In the genomic region with DNA sequence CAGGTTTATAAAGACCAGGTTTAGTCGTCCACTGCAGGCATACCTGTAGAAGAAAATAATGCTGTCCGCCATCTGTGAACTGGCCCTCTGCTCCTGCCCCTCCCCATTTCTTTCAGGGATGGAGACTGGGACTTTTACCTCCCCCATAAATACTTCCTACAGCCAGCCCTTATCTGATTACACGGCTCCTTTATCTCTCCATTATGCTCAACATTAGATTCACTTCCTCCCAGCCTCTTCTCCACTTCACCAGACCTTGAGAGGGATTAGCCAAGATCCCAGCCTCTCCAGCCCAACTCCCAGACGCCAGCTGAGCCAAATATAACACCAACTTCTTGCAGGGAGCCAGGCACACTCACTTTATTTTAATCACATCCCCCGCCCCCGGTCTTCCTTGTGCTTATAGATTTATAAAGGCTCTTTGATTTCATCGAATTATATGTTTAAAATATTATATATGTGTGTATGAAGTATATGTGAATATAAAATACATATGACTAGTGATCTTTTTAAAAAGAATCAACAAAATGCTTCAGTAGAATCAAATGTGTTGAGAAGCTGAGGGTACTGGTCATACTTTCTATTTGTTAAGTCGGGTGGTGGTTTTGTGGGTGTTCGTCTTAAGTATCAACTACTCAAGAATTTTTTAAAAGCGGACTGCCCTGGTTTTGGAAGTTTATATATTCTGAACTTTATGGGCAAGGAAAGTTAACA, we compare ENCODE assay signal across 1 cellular context.
TF ChIP-seq lines count a peak whose summit lies in the region.

No MANE protein-coding gene starts in this region.

TF ChIP-seq in K562, 482 proteins besides CTCF, POLR2A, EP300 and RAD21 (continued from another document and continues in another):
- TF ChIP-seq, protein P1, sequence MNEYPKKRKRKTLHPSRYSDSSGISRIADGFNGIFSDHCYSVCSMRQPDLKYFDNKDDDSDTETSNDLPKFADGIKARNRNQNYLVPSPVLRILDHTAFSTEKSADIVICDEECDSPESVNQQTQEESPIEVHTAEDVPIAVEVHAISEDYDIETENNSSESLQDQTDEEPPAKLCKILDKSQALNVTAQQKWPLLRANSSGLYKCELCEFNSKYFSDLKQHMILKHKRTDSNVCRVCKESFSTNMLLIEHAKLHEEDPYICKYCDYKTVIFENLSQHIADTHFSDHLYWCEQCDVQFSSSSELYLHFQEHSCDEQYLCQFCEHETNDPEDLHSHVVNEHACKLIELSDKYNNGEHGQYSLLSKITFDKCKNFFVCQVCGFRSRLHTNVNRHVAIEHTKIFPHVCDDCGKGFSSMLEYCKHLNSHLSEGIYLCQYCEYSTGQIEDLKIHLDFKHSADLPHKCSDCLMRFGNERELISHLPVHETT (CRISPR knock-in tag; conservative IDR thresholded peaks at IDR 0.05 in 1 of 2, IDR thresholded peaks at IDR 0.05 in 1 of 2) = no peak
- TF ChIP-seq PURB (CRISPR knock-in tag; IDR thresholded peaks at IDR 0.05; ENCODE audit: low read depth) (no peak), ARID1B (IDR thresholded peaks at IDR 0.05) (peak; percentile 82), KAT8 (IDR thresholded peaks at IDR 0.05; ENCODE audit: low read depth) (no peak), CSDE1 (IDR thresholded peaks at IDR 0.05) (no peak), NR2C1 (IDR thresholded peaks at IDR 0.05) (no peak), NR2C1 (tag; IDR thresholded peaks at IDR 0.05) (no peak), CCNT2 (IDR thresholded peaks at IDR 0.05; ENCODE audit: borderline replicate concordance, extremely low read depth, insufficient read length, low read depth, low read length) (peak; percentile 20), PTTG1 (tag; IDR thresholded peaks at IDR 0.05; ENCODE audit: low read depth) (no peak), ZNF311 (CRISPR knock-in tag; IDR thresholded peaks at IDR 0.05) (no peak), HDAC2 (IDR thresholded peaks at IDR 0.05) (peak; percentile 29; the same call in 1 of the 2 replicates), SIN3A (IDR thresholded peaks at IDR 0.05; ENCODE audit: borderline replicate concordance in 2 of 2, control insufficient read depth in 1 of 2, low read depth in 2 of 2, low read length in 2 of 2) (no peak), ARID2 (IDR thresholded peaks at IDR 0.05) (no peak), HDAC1 (IDR thresholded peaks at IDR 0.05) (peak in 1 of 2 experiments; percentile 33; a peak in 1 of 4 replicates), DPF2 (IDR thresholded peaks at IDR 0.05) (peak; percentile 82), SPI1 (IDR thresholded peaks at IDR 0.05; ENCODE audit: borderline replicate concordance, low read depth, low read length) (peak; percentile 87), SIRT6 (IDR thresholded peaks at IDR 0.05; ENCODE audit: low read depth, low read length) (no peak), SMARCE1 (IDR thresholded peaks at IDR 0.05) (peak; percentile 90), PTRF (tag; IDR thresholded peaks at IDR 0.05) (no peak), RBM39 (optimal IDR thresholded peaks at IDR 0.05; ENCODE audit: low read depth, low read length) (no peak), ZNF586 (CRISPR knock-in tag; conservative IDR thresholded peaks at IDR 0.05) (no peak), RCOR1 (IDR thresholded peaks at IDR 0.05; ENCODE audit: borderline replicate concordance in 1 of 2, low read depth in 2 of 2, low read length in 2 of 2) (peak in 1 of 2 experiments; percentile 79; a peak in 2 of 4 replicates), HMGN3 (IDR thresholded peaks at IDR 0.05; ENCODE audit: borderline replicate concordance, extremely low read depth, insufficient read length, low read depth, low read length) (no peak), HNRNPK (IDR thresholded peaks at IDR 0.05; ENCODE audit: low read depth, low read length, poor library complexity, severe bottlenecking) (no peak), TBL1XR1 (IDR thresholded peaks at IDR 0.05; ENCODE audit: low read length in 2 of 2) (peak in 1 of 2 experiments; percentile 66; a peak in 1 of 4 replicates), MTA1 (IDR thresholded peaks at IDR 0.05; ENCODE audit: borderline replicate concordance) (peak; percentile 56; the same call in 1 of the 2 replicates), CHCHD3 (CRISPR knock-in tag; IDR thresholded peaks at IDR 0.05) (no peak), ESRRB (CRISPR knock-in tag; IDR thresholded peaks at IDR 0.05; ENCODE audit: borderline replicate concordance) (no peak), RNF2 (IDR thresholded peaks at IDR 0.05) (no peak), ETV1 (tag; conservative IDR thresholded peaks at IDR 0.05; ENCODE audit: low read depth) (peak; percentile 60), CBFA2T3 (IDR thresholded peaks at IDR 0.05) (peak; percentile 50; the same call in 1 of the 2 replicates), TAF9B (IDR thresholded peaks at IDR 0.05; ENCODE audit: partially characterized antibody) (no peak), SMARCA4 (IDR thresholded peaks at IDR 0.05) (peak; percentile 81)
- TF ChIP-seq, protein P2, sequence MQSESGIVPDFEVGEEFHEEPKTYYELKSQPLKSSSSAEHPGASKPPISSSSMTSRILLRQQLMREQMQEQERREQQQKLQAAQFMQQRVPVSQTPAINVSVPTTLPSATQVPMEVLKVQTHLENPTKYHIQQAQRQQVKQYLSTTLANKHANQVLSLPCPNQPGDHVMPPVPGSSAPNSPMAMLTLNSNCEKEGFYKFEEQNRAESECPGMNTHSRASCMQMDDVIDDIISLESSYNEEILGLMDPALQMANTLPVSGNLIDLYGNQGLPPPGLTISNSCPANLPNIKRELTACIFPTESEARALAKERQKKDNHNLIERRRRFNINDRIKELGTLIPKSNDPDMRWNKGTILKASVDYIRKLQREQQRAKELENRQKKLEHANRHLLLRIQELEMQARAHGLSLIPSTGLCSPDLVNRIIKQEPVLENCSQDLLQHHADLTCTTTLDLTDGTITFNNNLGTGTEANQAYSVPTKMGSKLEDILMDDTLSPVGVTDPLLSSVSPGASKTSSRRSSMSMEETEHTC (IDR thresholded peaks at IDR 0.05) = no peak
- TF ChIP-seq, protein P3, sequence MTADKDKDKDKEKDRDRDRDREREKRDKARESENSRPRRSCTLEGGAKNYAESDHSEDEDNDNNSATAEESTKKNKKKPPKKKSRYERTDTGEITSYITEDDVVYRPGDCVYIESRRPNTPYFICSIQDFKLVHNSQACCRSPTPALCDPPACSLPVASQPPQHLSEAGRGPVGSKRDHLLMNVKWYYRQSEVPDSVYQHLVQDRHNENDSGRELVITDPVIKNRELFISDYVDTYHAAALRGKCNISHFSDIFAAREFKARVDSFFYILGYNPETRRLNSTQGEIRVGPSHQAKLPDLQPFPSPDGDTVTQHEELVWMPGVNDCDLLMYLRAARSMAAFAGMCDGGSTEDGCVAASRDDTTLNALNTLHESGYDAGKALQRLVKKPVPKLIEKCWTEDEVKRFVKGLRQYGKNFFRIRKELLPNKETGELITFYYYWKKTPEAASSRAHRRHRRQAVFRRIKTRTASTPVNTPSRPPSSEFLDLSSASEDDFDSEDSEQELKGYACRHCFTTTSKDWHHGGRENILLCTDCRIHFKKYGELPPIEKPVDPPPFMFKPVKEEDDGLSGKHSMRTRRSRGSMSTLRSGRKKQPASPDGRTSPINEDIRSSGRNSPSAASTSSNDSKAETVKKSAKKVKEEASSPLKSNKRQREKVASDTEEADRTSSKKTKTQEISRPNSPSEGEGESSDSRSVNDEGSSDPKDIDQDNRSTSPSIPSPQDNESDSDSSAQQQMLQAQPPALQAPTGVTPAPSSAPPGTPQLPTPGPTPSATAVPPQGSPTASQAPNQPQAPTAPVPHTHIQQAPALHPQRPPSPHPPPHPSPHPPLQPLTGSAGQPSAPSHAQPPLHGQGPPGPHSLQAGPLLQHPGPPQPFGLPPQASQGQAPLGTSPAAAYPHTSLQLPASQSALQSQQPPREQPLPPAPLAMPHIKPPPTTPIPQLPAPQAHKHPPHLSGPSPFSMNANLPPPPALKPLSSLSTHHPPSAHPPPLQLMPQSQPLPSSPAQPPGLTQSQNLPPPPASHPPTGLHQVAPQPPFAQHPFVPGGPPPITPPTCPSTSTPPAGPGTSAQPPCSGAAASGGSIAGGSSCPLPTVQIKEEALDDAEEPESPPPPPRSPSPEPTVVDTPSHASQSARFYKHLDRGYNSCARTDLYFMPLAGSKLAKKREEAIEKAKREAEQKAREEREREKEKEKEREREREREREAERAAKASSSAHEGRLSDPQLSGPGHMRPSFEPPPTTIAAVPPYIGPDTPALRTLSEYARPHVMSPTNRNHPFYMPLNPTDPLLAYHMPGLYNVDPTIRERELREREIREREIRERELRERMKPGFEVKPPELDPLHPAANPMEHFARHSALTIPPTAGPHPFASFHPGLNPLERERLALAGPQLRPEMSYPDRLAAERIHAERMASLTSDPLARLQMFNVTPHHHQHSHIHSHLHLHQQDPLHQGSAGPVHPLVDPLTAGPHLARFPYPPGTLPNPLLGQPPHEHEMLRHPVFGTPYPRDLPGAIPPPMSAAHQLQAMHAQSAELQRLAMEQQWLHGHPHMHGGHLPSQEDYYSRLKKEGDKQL (CRISPR knock-in tag; IDR thresholded peaks at IDR 0.05; ENCODE audit: borderline replicate concordance) = no peak
- TF ChIP-seq, protein P4, sequence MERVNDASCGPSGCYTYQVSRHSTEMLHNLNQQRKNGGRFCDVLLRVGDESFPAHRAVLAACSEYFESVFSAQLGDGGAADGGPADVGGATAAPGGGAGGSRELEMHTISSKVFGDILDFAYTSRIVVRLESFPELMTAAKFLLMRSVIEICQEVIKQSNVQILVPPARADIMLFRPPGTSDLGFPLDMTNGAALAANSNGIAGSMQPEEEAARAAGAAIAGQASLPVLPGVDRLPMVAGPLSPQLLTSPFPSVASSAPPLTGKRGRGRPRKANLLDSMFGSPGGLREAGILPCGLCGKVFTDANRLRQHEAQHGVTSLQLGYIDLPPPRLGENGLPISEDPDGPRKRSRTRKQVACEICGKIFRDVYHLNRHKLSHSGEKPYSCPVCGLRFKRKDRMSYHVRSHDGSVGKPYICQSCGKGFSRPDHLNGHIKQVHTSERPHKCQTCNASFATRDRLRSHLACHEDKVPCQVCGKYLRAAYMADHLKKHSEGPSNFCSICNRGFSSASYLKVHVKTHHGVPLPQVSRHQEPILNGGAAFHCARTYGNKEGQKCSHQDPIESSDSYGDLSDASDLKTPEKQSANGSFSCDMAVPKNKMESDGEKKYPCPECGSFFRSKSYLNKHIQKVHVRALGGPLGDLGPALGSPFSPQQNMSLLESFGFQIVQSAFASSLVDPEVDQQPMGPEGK (CRISPR knock-in tag; IDR thresholded peaks at IDR 0.05; ENCODE audit: borderline replicate concordance) = no peak
- TF ChIP-seq, protein P5, sequence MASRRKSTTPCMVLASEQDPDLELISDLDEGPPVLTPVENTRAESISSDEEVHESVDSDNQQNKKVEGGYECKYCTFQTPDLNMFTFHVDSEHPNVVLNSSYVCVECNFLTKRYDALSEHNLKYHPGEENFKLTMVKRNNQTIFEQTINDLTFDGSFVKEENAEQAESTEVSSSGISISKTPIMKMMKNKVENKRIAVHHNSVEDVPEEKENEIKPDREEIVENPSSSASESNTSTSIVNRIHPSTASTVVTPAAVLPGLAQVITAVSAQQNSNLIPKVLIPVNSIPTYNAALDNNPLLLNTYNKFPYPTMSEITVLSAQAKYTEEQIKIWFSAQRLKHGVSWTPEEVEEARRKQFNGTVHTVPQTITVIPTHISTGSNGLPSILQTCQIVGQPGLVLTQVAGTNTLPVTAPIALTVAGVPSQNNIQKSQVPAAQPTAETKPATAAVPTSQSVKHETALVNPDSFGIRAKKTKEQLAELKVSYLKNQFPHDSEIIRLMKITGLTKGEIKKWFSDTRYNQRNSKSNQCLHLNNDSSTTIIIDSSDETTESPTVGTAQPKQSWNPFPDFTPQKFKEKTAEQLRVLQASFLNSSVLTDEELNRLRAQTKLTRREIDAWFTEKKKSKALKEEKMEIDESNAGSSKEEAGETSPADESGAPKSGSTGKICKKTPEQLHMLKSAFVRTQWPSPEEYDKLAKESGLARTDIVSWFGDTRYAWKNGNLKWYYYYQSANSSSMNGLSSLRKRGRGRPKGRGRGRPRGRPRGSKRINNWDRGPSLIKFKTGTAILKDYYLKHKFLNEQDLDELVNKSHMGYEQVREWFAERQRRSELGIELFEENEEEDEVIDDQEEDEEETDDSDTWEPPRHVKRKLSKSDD (conservative IDR thresholded peaks at IDR 0.05; ENCODE audit: low read length) = no peak
- TF ChIP-seq, protein P6, sequence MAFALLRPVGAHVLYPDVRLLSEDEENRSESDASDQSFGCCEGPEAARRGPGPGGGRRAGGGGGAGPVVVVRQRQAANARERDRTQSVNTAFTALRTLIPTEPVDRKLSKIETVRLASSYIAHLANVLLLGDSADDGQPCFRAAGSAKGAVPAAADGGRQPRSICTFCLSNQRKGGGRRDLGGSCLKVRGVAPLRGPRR (CRISPR knock-in tag; IDR thresholded peaks at IDR 0.05) = no peak
- TF ChIP-seq, protein P7, sequence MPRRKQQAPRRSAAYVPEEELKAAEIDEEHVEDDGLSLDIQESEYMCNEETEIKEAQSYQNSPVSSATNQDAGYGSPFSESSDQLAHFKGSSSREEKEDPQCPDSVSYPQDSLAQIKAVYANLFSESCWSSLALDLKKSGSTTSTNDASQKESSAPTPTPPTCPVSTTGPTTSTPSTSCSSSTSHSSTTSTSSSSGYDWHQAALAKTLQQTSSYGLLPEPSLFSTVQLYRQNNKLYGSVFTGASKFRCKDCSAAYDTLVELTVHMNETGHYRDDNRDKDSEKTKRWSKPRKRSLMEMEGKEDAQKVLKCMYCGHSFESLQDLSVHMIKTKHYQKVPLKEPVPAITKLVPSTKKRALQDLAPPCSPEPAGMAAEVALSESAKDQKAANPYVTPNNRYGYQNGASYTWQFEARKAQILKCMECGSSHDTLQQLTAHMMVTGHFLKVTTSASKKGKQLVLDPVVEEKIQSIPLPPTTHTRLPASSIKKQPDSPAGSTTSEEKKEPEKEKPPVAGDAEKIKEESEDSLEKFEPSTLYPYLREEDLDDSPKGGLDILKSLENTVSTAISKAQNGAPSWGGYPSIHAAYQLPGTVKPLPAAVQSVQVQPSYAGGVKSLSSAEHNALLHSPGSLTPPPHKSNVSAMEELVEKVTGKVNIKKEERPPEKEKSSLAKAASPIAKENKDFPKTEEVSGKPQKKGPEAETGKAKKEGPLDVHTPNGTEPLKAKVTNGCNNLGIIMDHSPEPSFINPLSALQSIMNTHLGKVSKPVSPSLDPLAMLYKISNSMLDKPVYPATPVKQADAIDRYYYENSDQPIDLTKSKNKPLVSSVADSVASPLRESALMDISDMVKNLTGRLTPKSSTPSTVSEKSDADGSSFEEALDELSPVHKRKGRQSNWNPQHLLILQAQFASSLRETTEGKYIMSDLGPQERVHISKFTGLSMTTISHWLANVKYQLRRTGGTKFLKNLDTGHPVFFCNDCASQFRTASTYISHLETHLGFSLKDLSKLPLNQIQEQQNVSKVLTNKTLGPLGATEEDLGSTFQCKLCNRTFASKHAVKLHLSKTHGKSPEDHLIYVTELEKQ (CRISPR knock-in tag; IDR thresholded peaks at IDR 0.05) = no peak
- TF ChIP-seq, protein P8, sequence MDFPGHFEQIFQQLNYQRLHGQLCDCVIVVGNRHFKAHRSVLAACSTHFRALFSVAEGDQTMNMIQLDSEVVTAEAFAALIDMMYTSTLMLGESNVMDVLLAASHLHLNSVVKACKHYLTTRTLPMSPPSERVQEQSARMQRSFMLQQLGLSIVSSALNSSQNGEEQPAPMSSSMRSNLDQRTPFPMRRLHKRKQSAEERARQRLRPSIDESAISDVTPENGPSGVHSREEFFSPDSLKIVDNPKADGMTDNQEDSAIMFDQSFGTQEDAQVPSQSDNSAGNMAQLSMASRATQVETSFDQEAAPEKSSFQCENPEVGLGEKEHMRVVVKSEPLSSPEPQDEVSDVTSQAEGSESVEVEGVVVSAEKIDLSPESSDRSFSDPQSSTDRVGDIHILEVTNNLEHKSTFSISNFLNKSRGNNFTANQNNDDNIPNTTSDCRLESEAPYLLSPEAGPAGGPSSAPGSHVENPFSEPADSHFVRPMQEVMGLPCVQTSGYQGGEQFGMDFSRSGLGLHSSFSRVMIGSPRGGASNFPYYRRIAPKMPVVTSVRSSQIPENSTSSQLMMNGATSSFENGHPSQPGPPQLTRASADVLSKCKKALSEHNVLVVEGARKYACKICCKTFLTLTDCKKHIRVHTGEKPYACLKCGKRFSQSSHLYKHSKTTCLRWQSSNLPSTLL (IDR thresholded peaks at IDR 0.05) = no peak
